1 cellular context compared by ENCODE assay signal in genomic region chr1:228379165-228379460, GRCh38.
TF ChIP-seq lines count a peak whose summit lies in the region.

No MANE protein-coding gene starts in this region.

TF ChIP-seq in GM23338, 12 proteins besides CTCF, POLR2A, EP300 and RAD21 (continued from another document):
- TF ChIP-seq ZNF462 (CRISPR knock-in tag; IDR thresholded peaks at IDR 0.05) (no peak), NANOG (IDR thresholded peaks at IDR 0.05; ENCODE audit: borderline replicate concordance) (no peak), STAT1 (IDR thresholded peaks at IDR 0.05; ENCODE audit: unreplicated experiment) (no peak), POLR2AphosphoS5 (IDR thresholded peaks at IDR 0.05; ENCODE audit: low read depth) (no peak), ZNF331 (CRISPR knock-in tag; IDR thresholded peaks at IDR 0.05; ENCODE audit: low read depth) (no peak)
